Comparison of ENCODE assay signal across 30 cellular contexts in genomic region chr19:55436847-55437246, GRCh38. TPM values are rescaled to one million over a fixed set of nuclear protein-coding genes. Genes with fewer than 3 reads are reported as not detected.
"Had no signal": no experiment of that assay in that cellular context is flagged by ENCODE, and none has a peak within 500 bp of the region (broad histone marks: within the 10 kb centered on the region; RNA-seq: fewer than 3 reads in every experiment).

No MANE protein-coding gene starts in this region.

- H3K9me3 ChIP-seq: SJCRH30 had no signal

- H3K27me3 ChIP-seq: SJCRH30 had no signal

- H3K9me3 Mint-ChIP-seq: activated CD4-positive, alpha-beta T cell treated with anti-CD3 and anti-CD28 coated beads, Interleukin-2, amount 10 ng/mL, durations not matched to agents 24 days and 14 days; activated CD8-positive, alpha-beta T cell treated with anti-CD3 and anti-CD28 coated beads for 36 hours; activated naive CD8-positive, alpha-beta T cell treated with anti-CD3 and anti-CD28 coated beads for 36 hours; activated T-helper 17 cell treated with anti-CD3 and anti-CD28 coated beads, Interleukin-2, amount 50 U/mL, for 72 hours had no signal

- H3K4me1 ChIP-seq: SJCRH30 had no signal

- H3K27ac Mint-ChIP-seq: activated CD4-positive, alpha-beta T cell treated with anti-CD3 and anti-CD28 coated beads, Interleukin-2, amount 10 ng/mL, durations not matched to agents 24 days and 14 days; activated CD8-positive, alpha-beta T cell treated with anti-CD3 and anti-CD28 coated beads for 36 hours; activated naive CD8-positive, alpha-beta T cell treated with anti-CD3 and anti-CD28 coated beads for 36 hours; activated T-cell treated with anti-CD3 and anti-CD28 coated beads, Interleukin-2, amount 50 U/mL, for 72 hours; activated T-helper 17 cell treated with anti-CD3 and anti-CD28 coated beads, Interleukin-2, amount 50 U/mL, for 72 hours had no signal

- ATAC-seq: activated CD8-positive, alpha-beta T cell treated with anti-CD3 and anti-CD28 coated beads for 36 hours; activated T-helper 17 cell treated with anti-CD3 and anti-CD28 coated beads, Interleukin-2, amount 50 U/mL, for 72 hours had no signal

- H3K36me3 Mint-ChIP-seq: activated naive CD8-positive, alpha-beta T cell treated with anti-CD3 and anti-CD28 coated beads for 36 hours had no signal

- H3K27ac ChIP-seq: brain microvascular endothelial cell, SJCRH30, SK-N-MC, WERI-Rb-1 had no signal

- H3K4me3 Mint-ChIP-seq: activated CD4-positive, alpha-beta T cell treated with anti-CD3 and anti-CD28 coated beads, Interleukin-2, amount 10 ng/mL, durations not matched to agents 24 days and 14 days; activated CD8-positive, alpha-beta T cell treated with anti-CD3 and anti-CD28 coated beads for 36 hours; activated naive CD8-positive, alpha-beta T cell treated with anti-CD3 and anti-CD28 coated beads for 36 hours; activated T-cell treated with anti-CD3 and anti-CD28 coated beads, Interleukin-2, amount 50 U/mL, for 72 hours; activated T-helper 17 cell treated with anti-CD3 and anti-CD28 coated beads, Interleukin-2, amount 50 U/mL, for 72 hours had no signal

- DNase-seq: activated CD4-positive, alpha-beta T cell treated with anti-CD3 and anti-CD28 coated beads, Interleukin-2, amount 50 U/mL, for 4 hours; activated effector memory CD4-positive, alpha-beta T cell treated with anti-CD3 and anti-CD28 coated beads, Interleukin-2, amount 50 U/mL, for 16 hours; activated naive CD4-positive, alpha-beta T cell treated with anti-CD3 and anti-CD28 coated beads, Interleukin-2, amount 50 U/mL, for 16 hours; activated naive CD8-positive, alpha-beta T cell treated with anti-CD3 and anti-CD28 coated beads for 36 hours; activated T-cell treated with anti-CD3 and anti-CD28 coated beads, Interleukin-2, amount 50 U/mL, for 1 hour; activated T-cell treated with anti-CD3 and anti-CD28 coated beads, Interleukin-2, amount 50 U/mL, for 72 hours; amniotic stem cell; aorta; central memory CD4-positive, alpha-beta T cell; NCI-H1105; NCI-H1417 treated with DMSO at 0.1 percent for 48 hours; NCI-H187 treated with DMSO at 0.1 percent for 48 hours; NCI-H2081; NCI-H2227 treated with DMSO at 0.1 percent for 48 hours; NCI-H446; NCI-H526 treated with DMSO at 0.1 percent for 48 hours; NCI-H82; WERI-Rb-1 had no signal

- H3K4me3 ChIP-seq: SJCRH30, SK-N-MC had no signal

- H3K36me3 ChIP-seq: brain microvascular endothelial cell, SJCRH30, WERI-Rb-1 had no signal

RNA-seq across cellular contexts. Expression of gene SHISA7, which starts 6.3 kb away (rescaled TPM):
- total RNA-seq: activated CD4-positive, alpha-beta T cell treated with anti-CD3 and anti-CD28 coated beads, Interleukin-2, amount 10 ng/mL, durations not matched to agents 24 days and 14 days; activated CD8-positive, alpha-beta memory T cell treated with anti-CD3 and anti-CD28 coated beads for 36 hours; activated CD8-positive, alpha-beta T cell treated with anti-CD3 and anti-CD28 coated beads for 36 hours; activated naive CD8-positive, alpha-beta T cell treated with anti-CD3 and anti-CD28 coated beads for 36 hours; aorta; MCF 10A; SJCRH30; T-helper 1 cell treated with Interleukin-12 subunit alpha and Interleukin-12 subunit beta and Interleukin-4 antibody, amounts not matched to agents 30 ng/mL and 1 ng/mL, for 36 hours; T-helper 2 cell treated with Interferon-gamma antibody and Interleukin-4, amounts not matched to agents 100 ng/mL and 5 ng/mL, for 36 hours had no signal

RNA-seq across cellular contexts. Expression of gene C19orf85, which starts 27.7 kb away (rescaled TPM):
- total RNA-seq: activated CD4-positive, alpha-beta T cell treated with anti-CD3 and anti-CD28 coated beads, Interleukin-2, amount 10 ng/mL, durations not matched to agents 24 days and 14 days; activated CD8-positive, alpha-beta memory T cell treated with anti-CD3 and anti-CD28 coated beads for 36 hours; activated CD8-positive, alpha-beta T cell treated with anti-CD3 and anti-CD28 coated beads for 36 hours; activated naive CD8-positive, alpha-beta T cell treated with anti-CD3 and anti-CD28 coated beads for 36 hours; activated T-cell treated with anti-CD3 and anti-CD28 coated beads, Interleukin-2, amount 50 U/mL, for 72 hours; activated T-helper 17 cell treated with anti-CD3 and anti-CD28 coated beads, Interleukin-2, amount 50 U/mL, for 72 hours; aorta; cerebellum; RPMI7951; SJCRH30; T-helper 1 cell treated with Interleukin-12 subunit alpha and Interleukin-12 subunit beta and Interleukin-4 antibody, amounts not matched to agents 30 ng/mL and 1 ng/mL, for 36 hours; T-helper 2 cell treated with Interferon-gamma antibody and Interleukin-4, amounts not matched to agents 100 ng/mL and 5 ng/mL, for 36 hours had no signal
- polyA plus RNA-seq: aorta had no signal
